Comparison of ENCODE assay signal across 8 cellular contexts in genomic region chr15:78000089-78000926, GRCh38.
DNase-seq lines count a peak whose midpoint lies in the region; TF ChIP-seq lines count a peak whose summit lies in the region.

No MANE protein-coding gene starts in this region.

- H3K4me1 ChIP-seq in ascending aorta = peaks cover 9 to 21% of the 10 kb centered on the region in 2 donors

- intact Hi-C loops in ascending aorta (cut with DNase I) = loop anchor here (10.0 kb wide), 1 partner anchor 116 kb away; no protein-coding TSS in a partner anchor

- H3K27ac ChIP-seq in ascending aorta = no peak overlapping the region

- H3K36me3 ChIP-seq in ascending aorta = peaks cover 61 to 62% of the 10 kb centered on the region in 2 donors

- in situ Hi-C loops in astrocyte of the cerebellum (cut with HindIII; ENCODE audit: low sequenced_read_pairs) = no loop called here

- H3K9me3 ChIP-seq in ascending aorta = no peaks in the 10 kb centered on the region

- no peaks in the 10 kb centered on the region for H3K27me3 ChIP-seq in ascending aorta

- H3K4me3 ChIP-seq in astrocyte of the cerebellum (ENCODE audit: low read depth, low read length) = no peak overlapping the region
- H3K4me3 ChIP-seq in ascending aorta = no peak overlapping the region

- TF ChIP-seq CTCF in astrocyte of the cerebellum (IDR thresholded peaks at IDR 0.05; ENCODE audit: low read depth, low read length, missing control alignments) (peak; percentile 63), ascending aorta (IDR thresholded peaks at IDR 0.05) (peak in 1 of 3 experiments; percentile 26)

- DNase-seq in DMS 273 (lab: John Stamatoyannopoulos, UW; ENCODE audit: unreplicated experiment) (peak; percentile 75), DMS 273 treated with DMSO at 0.1 percent for 48 hours (lab: John Stamatoyannopoulos, UW) (no peak), HT1080 (ENCODE audit: low read depth) (peak; percentile 40), T-helper 9 cell (peak; percentile 74), astrocyte of the cerebellum (ENCODE audit: low read depth) (peak; percentile 36), islet precursor cell (peak; percentile 93), ascending aorta (ENCODE audit: low spot score in 2 of 2) (no peak)
- DNase-seq in stimulated activated CD4-positive, alpha-beta T cell treated with anti-CD3 and anti-CD28 coated beads, Interleukin-4, amount 100 ng/mL, for 1 hour = peak; percentile 80

Comparison
In these comparisons a context has a peak if more than half of its experiments do, and no peak if none do; other contexts are left out.
1. DNase-seq: peak in DMS 273 (single experiment), HT1080 (single experiment), T-helper 9 cell (single experiment), astrocyte of the cerebellum (single experiment), islet precursor cell (single experiment) and stimulated activated CD4-positive, alpha-beta T cell treated with anti-CD3 and anti-CD28 coated beads, Interleukin-4, amount 100 ng/mL, for 1 hour (single experiment); none in DMS 273 treated with DMSO at 0.1 percent for 48 hours (single experiment) and ascending aorta (0 of 2).